In the genomic region with DNA sequence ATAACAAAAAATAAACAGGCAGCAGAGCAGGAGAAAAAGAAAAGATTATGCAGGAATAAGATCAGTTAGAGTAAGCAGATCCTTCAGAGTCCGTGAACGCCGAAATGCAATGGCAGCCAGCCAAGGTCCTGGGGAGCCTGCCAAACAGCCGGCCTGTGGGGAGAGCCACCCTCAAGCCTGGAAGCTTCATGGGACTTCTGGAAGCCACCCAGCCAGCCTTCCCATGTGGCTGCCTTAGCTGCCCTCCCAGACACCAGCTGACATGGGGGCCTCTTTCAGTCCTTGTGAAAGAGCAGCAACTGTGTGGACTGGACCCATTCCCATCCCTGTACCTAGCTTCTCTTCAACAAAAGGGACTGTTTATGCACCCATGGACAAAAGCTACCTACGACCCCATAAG, we compare ENCODE assay signal across 11 cellular contexts.
DNase-seq lines count a peak whose midpoint lies in the region; ATAC-seq and TF ChIP-seq lines count a peak whose summit lies in the region.
"Had no signal": no experiment of that assay in that cellular context is flagged by ENCODE, and none has a peak within 500 bp of the region (broad histone marks: within the 10 kb centered on the region; RNA-seq: fewer than 3 reads in every experiment).

No MANE protein-coding gene starts in this region.

- TF ChIP-seq CTCF in choroid plexus epithelial cell (conservative IDR thresholded peaks at IDR 0.05; ENCODE audit: low read depth, low read length) (no peak), lung (IDR thresholded peaks at IDR 0.05; ENCODE audit: control extremely low read depth, extremely low read depth) (no peak), tibial nerve (IDR thresholded peaks at IDR 0.05) (no peak)

- peak; percentile 50 to 56 for TF ChIP-seq EP300 in tibial nerve (IDR thresholded peaks at IDR 0.05)

- H3K9me3 ChIP-seq in lung (ENCODE audit: control insufficient read depth in 2 of 2, insufficient read depth in 1 of 2, low read length in 1 of 2) = no peaks in the 10 kb centered on the region
- H3K9me3 ChIP-seq in tibial nerve = no peaks in the 10 kb centered on the region

- no peak for TF ChIP-seq POLR2A in tibial nerve (IDR thresholded peaks at IDR 0.05)

- H3K36me3 Mint-ChIP-seq in stimulated activated memory B cell treated with anti-CD40 and anti-IgM and Interleukin-4, amounts not matched to agents 10 μg/mL and 1 μg/mL and 100 μg/mL, for 72 hours = no peaks in the 10 kb centered on the region

- peaks cover 8% of the 10 kb centered on the region for H3K27me3 Mint-ChIP-seq in stimulated activated memory B cell treated with anti-CD40 and anti-IgM and Interleukin-4, amounts not matched to agents 10 μg/mL and 1 μg/mL and 100 μg/mL, for 72 hours

- H3K27ac Mint-ChIP-seq in stimulated activated memory B cell treated with anti-CD40 and anti-IgM and Interleukin-4, amounts not matched to agents 10 μg/mL and 1 μg/mL and 100 μg/mL, for 72 hours = no peak overlapping the region

- no peak overlapping the region for H3K4me3 Mint-ChIP-seq in stimulated activated memory B cell treated with anti-CD40 and anti-IgM and Interleukin-4, amounts not matched to agents 10 μg/mL and 1 μg/mL and 100 μg/mL, for 72 hours

- H3K4me3 ChIP-seq in choroid plexus epithelial cell (ENCODE audit: low read depth, low read length) (no peak overlapping the region), lung (no peak overlapping the region), tibial nerve (no peak overlapping the region)

- WGBS in lung, 2 donors = 46 to 53% methylated on average over 5 of the region's 5 CpGs
- WGBS in tibial nerve, 2 donors = 7 to 21% methylated on average over 5 of the region's 5 CpGs

- no peaks in the 10 kb centered on the region for H3K36me3 ChIP-seq in lung (ENCODE audit: control insufficient read depth in 2 of 2, insufficient read depth in 2 of 2, low read length in 2 of 2)
- H3K36me3 ChIP-seq in tibial nerve = peaks cover 0 to 22% (median 0%) of the 10 kb centered on the region in 3 donors

- H3K9me3 Mint-ChIP-seq in stimulated activated memory B cell treated with anti-CD40 and anti-IgM and Interleukin-4, amounts not matched to agents 10 μg/mL and 1 μg/mL and 100 μg/mL, for 72 hours = no peaks in the 10 kb centered on the region

- H3K4me1 ChIP-seq in lung (ENCODE audit: control insufficient read depth in 2 of 2, insufficient read depth in 2 of 2, low read length in 2 of 2) = peaks cover 2 to 4% of the 10 kb centered on the region in 2 donors
- peaks cover 0 to 13% (median 6%) of the 10 kb centered on the region in 4 donors for H3K4me1 ChIP-seq in tibial nerve

- H3K27ac ChIP-seq in lung (ENCODE audit: low read depth in 1 of 2, low read length in 1 of 2) (no peak overlapping the region), tibial nerve (peak overlapping the region in 1 of 4 donors; percentile 49)
- H3K27ac ChIP-seq: epithelial cell of prostate had no signal

- no peaks in the 10 kb centered on the region for H3K4me1 Mint-ChIP-seq in stimulated activated memory B cell treated with anti-CD40 and anti-IgM and Interleukin-4, amounts not matched to agents 10 μg/mL and 1 μg/mL and 100 μg/mL, for 72 hours

- peak; percentile 61 for DNase-seq in NCI-H1105 treated with DMSO at 0.1 percent for 48 hours (lab: John Stamatoyannopoulos, UW)
- DNase-seq in choroid plexus epithelial cell (ENCODE audit: low read depth) = peak; percentile 83
- DNase-seq in lung (ENCODE audit: low spot score) = peak; percentile 90
- DNase-seq in tibial nerve (ENCODE audit: low spot score in 2 of 2) = peak; percentile 61 to 68
- DNase-seq in stimulated activated CD4-positive, alpha-beta T cell treated with anti-CD3 and anti-CD28 coated beads, Interleukin-4, amount 100 ng/mL, for 24 hours = no peak
- DNase-seq: activated CD4-positive, alpha-beta T cell treated with anti-CD3 and anti-CD28 coated beads, Interleukin-2, amount 50 U/mL, for 48 hours; NCI-H510A had no signal

- H3K27me3 ChIP-seq in lung (ENCODE audit: control insufficient read depth, insufficient read depth) = no peaks in the 10 kb centered on the region
- H3K27me3 ChIP-seq in tibial nerve = no peaks in the 10 kb centered on the region

- ATAC-seq in lung (ENCODE audit: insufficient read depth, low FRiP score) (peak; percentile 42), HG02571 (IDR thresholded peaks at IDR 0.05; ENCODE audit: unreplicated experiment) (no peak), GM21717 (IDR thresholded peaks at IDR 0.05; ENCODE audit: unreplicated experiment) (no peak)
- no peak for ATAC-seq in stimulated activated memory B cell treated with anti-CD40 and anti-IgM and Interleukin-4, amounts not matched to agents 10 μg/mL and 1 μg/mL and 100 μg/mL, for 72 hours
